In genomic region chr10:86400705-86401587, GRCh38 we compare ENCODE assay signal across 1 cellular context.
TF ChIP-seq lines count a peak whose summit lies in the region.

No MANE protein-coding gene starts in this region.

TF ChIP-seq in HepG2, 621 proteins besides CTCF, POLR2A, EP300 and RAD21 (continued from another document and continues in another):
- TF ChIP-seq, protein P1, sequence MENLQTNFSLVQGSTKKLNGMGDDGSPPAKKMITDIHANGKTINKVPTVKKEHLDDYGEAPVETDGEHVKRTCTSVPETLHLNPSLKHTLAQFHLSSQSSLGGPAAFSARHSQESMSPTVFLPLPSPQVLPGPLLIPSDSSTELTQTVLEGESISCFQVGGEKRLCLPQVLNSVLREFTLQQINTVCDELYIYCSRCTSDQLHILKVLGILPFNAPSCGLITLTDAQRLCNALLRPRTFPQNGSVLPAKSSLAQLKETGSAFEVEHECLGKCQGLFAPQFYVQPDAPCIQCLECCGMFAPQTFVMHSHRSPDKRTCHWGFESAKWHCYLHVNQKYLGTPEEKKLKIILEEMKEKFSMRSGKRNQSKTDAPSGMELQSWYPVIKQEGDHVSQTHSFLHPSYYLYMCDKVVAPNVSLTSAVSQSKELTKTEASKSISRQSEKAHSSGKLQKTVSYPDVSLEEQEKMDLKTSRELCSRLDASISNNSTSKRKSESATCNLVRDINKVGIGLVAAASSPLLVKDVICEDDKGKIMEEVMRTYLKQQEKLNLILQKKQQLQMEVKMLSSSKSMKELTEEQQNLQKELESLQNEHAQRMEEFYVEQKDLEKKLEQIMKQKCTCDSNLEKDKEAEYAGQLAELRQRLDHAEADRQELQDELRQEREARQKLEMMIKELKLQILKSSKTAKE (CRISPR knock-in tag; IDR thresholded peaks at IDR 0.05; ENCODE audit: borderline replicate concordance): no peak; the same call in 1 of the 2 replicates
- TF ChIP-seq CBX2 (IDR thresholded peaks at IDR 0.05; ENCODE audit: low read depth, low read length) (no peak), CBX2 (CRISPR knock-in tag; IDR thresholded peaks at IDR 0.05; ENCODE audit: low read depth) (no peak), ZNF407 (CRISPR knock-in tag; IDR thresholded peaks at IDR 0.05; ENCODE audit: not compliant biosample characterization) (no peak), PLRG1 (conservative IDR thresholded peaks at IDR 0.05) (no peak), ZNF569 (CRISPR knock-in tag; IDR thresholded peaks at IDR 0.05; ENCODE audit: borderline replicate concordance) (no peak), NR1H2 (CRISPR knock-in tag; IDR thresholded peaks at IDR 0.05; ENCODE audit: borderline replicate concordance, low read depth) (no peak), HDAC1 (CRISPR knock-in tag; IDR thresholded peaks at IDR 0.05) (no peak; the same call in none of the 2 replicates), TOPORS (CRISPR knock-in tag; IDR thresholded peaks at IDR 0.05) (peak; percentile 5; the same call in 1 of the 2 replicates), CEBPG (CRISPR knock-in tag; IDR thresholded peaks at IDR 0.05) (no peak; the same call in 1 of the 2 replicates), RELA (CRISPR knock-in tag; IDR thresholded peaks at IDR 0.05) (no peak), ZFX (CRISPR knock-in tag; IDR thresholded peaks at IDR 0.05; ENCODE audit: low read depth) (no peak), ELF4 (CRISPR knock-in tag; IDR thresholded peaks at IDR 0.05; ENCODE audit: borderline replicate concordance) (0 out of 2 replicates have a peak, but pooled peaks have one; percentile 33), ZFYVE20 (CRISPR knock-in tag; IDR thresholded peaks at IDR 0.05; ENCODE audit: borderline replicate concordance, low read depth) (peak; percentile 37; the same call in 1 of the 2 replicates), ZBTB34 (CRISPR knock-in tag; IDR thresholded peaks at IDR 0.05) (no peak), SP5 (CRISPR knock-in tag; IDR thresholded peaks at IDR 0.05; ENCODE audit: borderline replicate concordance, low read depth) (no peak), RFXANK (CRISPR knock-in tag; IDR thresholded peaks at IDR 0.05) (no peak), ZNF263 (CRISPR knock-in tag; IDR thresholded peaks at IDR 0.05) (no peak; the same call in 1 of the 2 replicates), FOXA1 (IDR thresholded peaks at IDR 0.05) (no peak), FOXA1 (CRISPR knock-in tag; IDR thresholded peaks at IDR 0.05) (no peak), KLF9 (CRISPR knock-in tag; IDR thresholded peaks at IDR 0.05; ENCODE audit: low read depth) (no peak), RXRA (CRISPR knock-in tag; IDR thresholded peaks at IDR 0.05) (no peak), ZNF142 (CRISPR knock-in tag; IDR thresholded peaks at IDR 0.05) (no peak)
- TF ChIP-seq, protein P2, sequence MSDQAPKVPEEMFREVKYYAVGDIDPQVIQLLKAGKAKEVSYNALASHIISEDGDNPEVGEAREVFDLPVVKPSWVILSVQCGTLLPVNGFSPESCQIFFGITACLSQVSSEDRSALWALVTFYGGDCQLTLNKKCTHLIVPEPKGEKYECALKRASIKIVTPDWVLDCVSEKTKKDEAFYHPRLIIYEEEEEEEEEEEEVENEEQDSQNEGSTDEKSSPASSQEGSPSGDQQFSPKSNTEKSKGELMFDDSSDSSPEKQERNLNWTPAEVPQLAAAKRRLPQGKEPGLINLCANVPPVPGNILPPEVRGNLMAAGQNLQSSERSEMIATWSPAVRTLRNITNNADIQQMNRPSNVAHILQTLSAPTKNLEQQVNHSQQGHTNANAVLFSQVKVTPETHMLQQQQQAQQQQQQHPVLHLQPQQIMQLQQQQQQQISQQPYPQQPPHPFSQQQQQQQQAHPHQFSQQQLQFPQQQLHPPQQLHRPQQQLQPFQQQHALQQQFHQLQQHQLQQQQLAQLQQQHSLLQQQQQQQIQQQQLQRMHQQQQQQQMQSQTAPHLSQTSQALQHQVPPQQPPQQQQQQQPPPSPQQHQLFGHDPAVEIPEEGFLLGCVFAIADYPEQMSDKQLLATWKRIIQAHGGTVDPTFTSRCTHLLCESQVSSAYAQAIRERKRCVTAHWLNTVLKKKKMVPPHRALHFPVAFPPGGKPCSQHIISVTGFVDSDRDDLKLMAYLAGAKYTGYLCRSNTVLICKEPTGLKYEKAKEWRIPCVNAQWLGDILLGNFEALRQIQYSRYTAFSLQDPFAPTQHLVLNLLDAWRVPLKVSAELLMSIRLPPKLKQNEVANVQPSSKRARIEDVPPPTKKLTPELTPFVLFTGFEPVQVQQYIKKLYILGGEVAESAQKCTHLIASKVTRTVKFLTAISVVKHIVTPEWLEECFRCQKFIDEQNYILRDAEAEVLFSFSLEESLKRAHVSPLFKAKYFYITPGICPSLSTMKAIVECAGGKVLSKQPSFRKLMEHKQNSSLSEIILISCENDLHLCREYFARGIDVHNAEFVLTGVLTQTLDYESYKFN (CRISPR knock-in tag; conservative IDR thresholded peaks at IDR 0.05): no peak
- TF ChIP-seq, protein P3, sequence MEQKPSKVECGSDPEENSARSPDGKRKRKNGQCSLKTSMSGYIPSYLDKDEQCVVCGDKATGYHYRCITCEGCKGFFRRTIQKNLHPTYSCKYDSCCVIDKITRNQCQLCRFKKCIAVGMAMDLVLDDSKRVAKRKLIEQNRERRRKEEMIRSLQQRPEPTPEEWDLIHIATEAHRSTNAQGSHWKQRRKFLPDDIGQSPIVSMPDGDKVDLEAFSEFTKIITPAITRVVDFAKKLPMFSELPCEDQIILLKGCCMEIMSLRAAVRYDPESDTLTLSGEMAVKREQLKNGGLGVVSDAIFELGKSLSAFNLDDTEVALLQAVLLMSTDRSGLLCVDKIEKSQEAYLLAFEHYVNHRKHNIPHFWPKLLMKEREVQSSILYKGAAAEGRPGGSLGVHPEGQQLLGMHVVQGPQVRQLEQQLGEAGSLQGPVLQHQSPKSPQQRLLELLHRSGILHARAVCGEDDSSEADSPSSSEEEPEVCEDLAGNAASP (CRISPR knock-in tag; IDR thresholded peaks at IDR 0.05; ENCODE audit: borderline replicate concordance): 0 out of 2 replicates have a peak, but pooled peaks have one; percentile 2
- TF ChIP-seq, protein P4, sequence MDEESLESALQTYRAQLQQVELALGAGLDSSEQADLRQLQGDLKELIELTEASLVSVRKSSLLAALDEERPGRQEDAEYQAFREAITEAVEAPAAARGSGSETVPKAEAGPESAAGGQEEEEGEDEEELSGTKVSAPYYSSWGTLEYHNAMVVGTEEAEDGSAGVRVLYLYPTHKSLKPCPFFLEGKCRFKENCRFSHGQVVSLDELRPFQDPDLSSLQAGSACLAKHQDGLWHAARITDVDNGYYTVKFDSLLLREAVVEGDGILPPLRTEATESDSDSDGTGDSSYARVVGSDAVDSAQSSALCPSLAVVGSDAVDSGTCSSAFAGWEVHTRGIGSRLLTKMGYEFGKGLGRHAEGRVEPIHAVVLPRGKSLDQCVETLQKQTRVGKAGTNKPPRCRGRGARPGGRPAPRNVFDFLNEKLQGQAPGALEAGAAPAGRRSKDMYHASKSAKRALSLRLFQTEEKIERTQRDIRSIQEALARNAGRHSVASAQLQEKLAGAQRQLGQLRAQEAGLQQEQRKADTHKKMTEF (CRISPR knock-in tag; IDR thresholded peaks at IDR 0.05): no peak; the same call in none of the 2 replicates
- TF ChIP-seq, protein P5, sequence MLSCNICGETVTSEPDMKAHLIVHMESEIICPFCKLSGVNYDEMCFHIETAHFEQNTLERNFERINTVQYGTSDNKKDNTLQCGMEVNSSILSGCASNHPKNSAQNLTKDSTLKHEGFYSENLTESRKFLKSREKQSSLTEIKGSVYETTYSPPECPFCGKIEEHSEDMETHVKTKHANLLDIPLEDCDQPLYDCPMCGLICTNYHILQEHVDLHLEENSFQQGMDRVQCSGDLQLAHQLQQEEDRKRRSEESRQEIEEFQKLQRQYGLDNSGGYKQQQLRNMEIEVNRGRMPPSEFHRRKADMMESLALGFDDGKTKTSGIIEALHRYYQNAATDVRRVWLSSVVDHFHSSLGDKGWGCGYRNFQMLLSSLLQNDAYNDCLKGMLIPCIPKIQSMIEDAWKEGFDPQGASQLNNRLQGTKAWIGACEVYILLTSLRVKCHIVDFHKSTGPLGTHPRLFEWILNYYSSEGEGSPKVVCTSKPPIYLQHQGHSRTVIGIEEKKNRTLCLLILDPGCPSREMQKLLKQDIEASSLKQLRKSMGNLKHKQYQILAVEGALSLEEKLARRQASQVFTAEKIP (CRISPR knock-in tag; IDR thresholded peaks at IDR 0.05; ENCODE audit: borderline replicate concordance): no peak
